32 cellular contexts compared by ENCODE assay signal in the genomic region with DNA sequence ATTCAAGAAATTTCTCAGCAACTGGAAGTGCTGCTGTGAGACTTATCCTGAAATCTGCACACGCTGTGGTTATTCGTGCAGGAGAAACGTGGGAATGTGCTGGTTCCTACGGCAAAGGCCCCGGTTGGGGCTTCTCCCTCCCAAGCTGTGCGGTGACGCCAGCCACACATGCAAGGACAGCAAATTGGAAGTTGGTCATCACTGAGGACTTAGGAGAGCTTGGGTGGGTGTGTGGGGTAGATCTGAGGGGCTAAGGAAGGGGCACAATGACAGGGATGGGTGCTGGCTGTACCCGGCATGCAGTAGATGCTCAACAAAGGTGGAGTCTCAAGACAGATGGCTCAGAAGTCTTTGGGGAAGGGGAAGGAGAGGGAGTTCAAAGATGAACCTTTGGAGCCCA.
"Had no signal": no experiment of that assay in that cellular context is flagged by ENCODE, and none has a peak within 500 bp of the region (broad histone marks: within the 10 kb centered on the region; RNA-seq: fewer than 3 reads in every experiment).

No MANE protein-coding gene starts in this region.

- H3K9ac ChIP-seq: KMS-11 had no signal

- H3K4me2 ChIP-seq: KMS-11, PC-9 had no signal

- H3K27ac ChIP-seq: brain microvascular endothelial cell, KMS-11, PC-9, RWPE1, WERI-Rb-1 had no signal

- H2AFZ ChIP-seq: PC-9 had no signal

- H3K27me3 ChIP-seq: brain microvascular endothelial cell had no signal

- H3K4me3 ChIP-seq: PC-9 had no signal

- DNase-seq: activated CD4-positive, alpha-beta memory T cell treated with anti-CD3 and anti-CD28 coated beads, Interleukin-2, amount 10 ng/mL, durations not matched to agents 7 days and 5 days; activated CD4-positive, alpha-beta T cell treated with anti-CD3 and anti-CD28 coated beads for 1 hour; activated CD4-positive, alpha-beta T cell treated with anti-CD3 and anti-CD28 coated beads for 48 hours; activated CD4-positive, CD25-positive, alpha-beta regulatory T cell; activated CD8-positive, alpha-beta memory T cell treated with anti-CD3 and anti-CD28 coated beads for 24 hours; activated CD8-positive, alpha-beta memory T cell treated with anti-CD3 and anti-CD28 coated beads, Interleukin-2, amount 10 ng/mL, durations not matched to agents 7 days and 5 days; activated CD8-positive, alpha-beta memory T cell treated with anti-CD3 and anti-CD28 coated beads, Interleukin-2, amount 50 U/mL, for 48 hours; activated effector memory CD4-positive, alpha-beta T cell treated with Interleukin-2 at 50 U/mL for 16 hours; activated naive CD4-positive, alpha-beta T cell treated with anti-CD3 and anti-CD28 coated beads, Interleukin-2, amount 10 ng/mL, durations not matched to agents 7 days and 5 days; activated naive CD8-positive, alpha-beta T cell treated with anti-CD3 and anti-CD28 coated beads, Interleukin-2, amount 50 U/mL, for 24 hours; activated T-cell treated with anti-CD3 and anti-CD28 coated beads, Interleukin-2, amount 50 U/mL, for 48 hours; anterior cingulate cortex; brain microvascular endothelial cell; central memory CD4-positive, alpha-beta T cell; MM.1S; MV-4-11; NCI-H1092; NCI-H1417; NCI-H2029; NCI-H2107; NCI-H226; NCI-H446 treated with DMSO at 0.1 percent for 48 hours; NK-92 treated with Interleukin-12 subunit alpha and Interleukin-12 subunit beta, amount 100 ng/mL, for 24 hours; PC-9; SW 1271; T-helper 1 cell; T-helper 2 cell; T-helper 9 cell; WERI-Rb-1 had no signal

- H3K36me3 ChIP-seq: brain microvascular endothelial cell, WERI-Rb-1 had no signal

- FAIRE-seq: RCC 7860 had no signal
